In genomic region chr3:111616417-111617105, GRCh38 we compare ENCODE assay signal across 8 cellular contexts. TPM values are rescaled to one million over a fixed set of nuclear protein-coding genes. Genes with fewer than 3 reads are reported as not detected.
DNase-seq lines count a peak whose midpoint lies in the region; ATAC-seq and TF ChIP-seq lines count a peak whose summit lies in the region.

No MANE protein-coding gene starts in this region.

- H3K4me3 ChIP-seq in spleen = no peak overlapping the region

- H3K9me3 ChIP-seq in spleen = peaks cover 0 to 12% (median 2%) of the 10 kb centered on the region in 8 donors

- H3K4me1 ChIP-seq in spleen = peaks cover 0 to 19% (median 10%) of the 10 kb centered on the region in 6 donors

- intact Hi-C loops in spleen (cut with DNase I; ENCODE audit: low total_unique reads) = no loop called here

- peaks cover 0 to 6% (median 0%) of the 10 kb centered on the region in 6 donors for H3K36me3 ChIP-seq in spleen

- WGBS in spleen, 5 donors = 53 to 69% (median 61%) methylated on average over 4 to 6 of the region's 6 CpGs

- DNase-seq in EH (ENCODE audit: low read depth) = peak; percentile 49
- peak; percentile 52 for DNase-seq in LHCN-M2 (ENCODE audit: low read depth)
- peak; percentile 43 for DNase-seq in activated T-helper 1 cell treated with Interleukin-2 at 50 U/mL for 16 hours (ENCODE audit: low read depth)
- DNase-seq in spleen = peak; percentile 81
- DNase-seq in omental fat pad (ENCODE audit: low spot score) = no peak
- DNase-seq in CD1c-positive myeloid dendritic cell (ENCODE audit: extremely low spot score) = no peak
- DNase-seq in NCI-H187 treated with DMSO at 0.1 percent for 48 hours (lab: John Stamatoyannopoulos, UW) = no peak

- TF ChIP-seq CTCF in spleen (IDR thresholded peaks at IDR 0.05 in 8 of 11, conservative IDR thresholded peaks at IDR 0.05 in 3 of 11) (peak in 3 of 11 experiments; percentile 20 to 35 (median 25)), omental fat pad (IDR thresholded peaks at IDR 0.05) (no peak)

- TF ChIP-seq POLR2A in spleen (IDR thresholded peaks at IDR 0.05) = no peak

- H3K27ac ChIP-seq in spleen = peak overlapping the region in 7 of 8 donors; percentile 22 to 76 (median 31)

- H3K27me3 ChIP-seq in spleen (replicated peaks in 1 of 7) = no peaks in the 10 kb centered on the region

- ATAC-seq in GM21529 (IDR thresholded peaks at IDR 0.05; ENCODE audit: unreplicated experiment) (peak; percentile 78), omental fat pad (ENCODE audit: low FRiP score) (no peak)

RNA-seq across cellular contexts. Expression of gene ZBED2, which starts 21.4 kb away (rescaled TPM):
- not detected in 2 replicates for total RNA-seq in LHCN-M2 (2014; rRNA removed)
- 0.04 TPM for polyA plus RNA-seq in LHCN-M2 (2012)
- under 1 TPM in 1 of 7 donors, not detected in 6; 0.28 TPM for total RNA-seq in spleen
- under 1 TPM; 0.20 to 0.80 (median 0.29) TPM for polyA plus RNA-seq in spleen
- total RNA-seq in omental fat pad = under 1 TPM in 1 of 4 donors, not detected in 3; 0.56 TPM

RNA-seq across cellular contexts. Expression of gene PLCXD2, which starts 57.9 kb away (rescaled TPM):
- total RNA-seq in LHCN-M2 (2014; rRNA removed) (0.38 and 0.69 TPM in 2 replicates), spleen (1 to 10 TPM; 2.9 to 6.0 (median 3.4) TPM), omental fat pad (under 1 TPM; 0.48 to 0.63 (median 0.56) TPM)
- 0.11 TPM for polyA plus RNA-seq in LHCN-M2 (2012)
- polyA plus RNA-seq in spleen = under 1 TPM; 0.30 to 0.53 (median 0.35) TPM

Comparison
In these comparisons a context has a peak if more than half of its experiments do, and no peak if none do; other contexts are left out.
1. DNase-seq: peak in EH (single experiment), LHCN-M2 (single experiment), activated T-helper 1 cell treated with Interleukin-2 at 50 U/mL for 16 hours (single experiment) and spleen (single experiment); none in omental fat pad (single experiment), CD1c-positive myeloid dendritic cell (single experiment) and NCI-H187 treated with DMSO at 0.1 percent for 48 hours (single experiment).